In genomic region chr11:115226556-115226955, GRCh38 we compare ENCODE assay signal across 9 cellular contexts.
DNase-seq lines count a peak whose midpoint lies in the region; ATAC-seq and TF ChIP-seq lines count a peak whose summit lies in the region.
"Had no signal": no experiment of that assay in that cellular context is flagged by ENCODE, and none has a peak within 500 bp of the region (broad histone marks: within the 10 kb centered on the region; RNA-seq: fewer than 3 reads in every experiment).

No MANE protein-coding gene starts in this region.

- H3K4me1 ChIP-seq in GM23248 (ENCODE audit: insufficient read depth) (peaks cover 27% of the 10 kb centered on the region), foreskin keratinocyte (peaks cover 16% of the 10 kb centered on the region), psoas muscle (peaks cover 8% of the 10 kb centered on the region)

- H3K4me3 ChIP-seq in GM23248 (no peak overlapping the region), psoas muscle (no peak overlapping the region)

- H3K9ac ChIP-seq in GM23248, result no peak overlapping the region

- no peak overlapping the region for H3K27ac ChIP-seq in GM23248
- H3K27ac ChIP-seq in foreskin keratinocyte, result no peak overlapping the region
- no peak overlapping the region for H3K27ac ChIP-seq in psoas muscle

- H4K20me1 ChIP-seq in GM23248 (ENCODE audit: insufficient read depth), result no peaks in the 10 kb centered on the region

- H3K27me3 ChIP-seq in GM23248 (replicated peaks; ENCODE audit: insufficient read depth) (no peaks in the 10 kb centered on the region), foreskin keratinocyte (no peaks in the 10 kb centered on the region), psoas muscle (ENCODE audit: insufficient read depth in 3 of 3, low read length in 2 of 3) (no peaks in the 10 kb centered on the region)

- intact Hi-C loops in psoas muscle (cut with DNase I), result loop anchor here in 1 of 2 donors (10.0 kb wide), 1 partner anchor 122 kb away; no protein-coding TSS in a partner anchor

- TF ChIP-seq CTCF in foreskin keratinocyte (conservative IDR thresholded peaks at IDR 0.05) (no peak), psoas muscle (IDR thresholded peaks at IDR 0.05) (no peak)

- peaks cover 17% of the 10 kb centered on the region for H3F3A ChIP-seq in GM23248 (ENCODE audit: insufficient read depth)

- no peaks in the 10 kb centered on the region for H3K9me2 ChIP-seq in GM23248 (ENCODE audit: insufficient read depth)

- peak; percentile 52 for ATAC-seq in foreskin keratinocyte
- ATAC-seq in psoas muscle, result peak in 3 of 4 donors; percentile 39 to 50 (median 44)
- ATAC-seq in GM21576 (IDR thresholded peaks at IDR 0.05; ENCODE audit: unreplicated experiment), result no peak
- ATAC-seq: stimulated activated naive CD8-positive, alpha-beta T cell treated with anti-CD3 and anti-CD28 coated beads, Interleukin-15, amount 100 ng/mL, for 72 hours had no signal

- no peaks in the 10 kb centered on the region for H3K79me2 ChIP-seq in GM23248 (ENCODE audit: insufficient read depth)

- H2AFZ ChIP-seq in GM23248, result no peak overlapping the region

- peak overlapping the region; percentile 22 for H3K4me2 ChIP-seq in GM23248 (ENCODE audit: unreplicated experiment)

- no peaks in the 10 kb centered on the region for H3K9me3 ChIP-seq in GM23248 (ENCODE audit: low read depth)
- H3K9me3 ChIP-seq in psoas muscle, result no peaks in the 10 kb centered on the region

- DNase-seq in GM23248, result peak; percentile 68
- peak; percentile 40 to 70 for DNase-seq in SW 1271 (lab: John Stamatoyannopoulos, UW)
- DNase-seq in foreskin keratinocyte, result peak; percentile 54 to 86
- DNase-seq in psoas muscle, result no peak
- no peak for DNase-seq in stimulated activated CD4-positive, alpha-beta T cell treated with anti-CD3 and anti-CD28 coated beads, Interleukin-2, amount 100 ng/mL, for 24 hours
- no peak for DNase-seq in GDM1 (lab: John Stamatoyannopoulos, UW)
- no peak for DNase-seq in GM19238 (ENCODE audit: insufficient read length, low spot score)
- DNase-seq: stimulated activated naive CD8-positive, alpha-beta T cell treated with anti-CD3 and anti-CD28 coated beads, Interleukin-15, amount 100 ng/mL, for 72 hours had no signal

- in situ Hi-C loops in GM23248 (cut with MboI), result no loop called here

- 5 to 10% methylated on average over 2 of the region's 2 CpGs for WGBS in GM23248 (ENCODE audit: low coverage in 1 of 2, low lambda C conversion rate in 2 of 2, missing lambda C conversion rate in 2 of 2), 2 experiments
- WGBS in psoas muscle, 3 donors, result 40 to 45% (median 42%) methylated on average over 2 of the region's 2 CpGs

- H3K36me3 ChIP-seq in GM23248 (ENCODE audit: low read depth) (no peaks in the 10 kb centered on the region), psoas muscle (ENCODE audit: insufficient read depth in 1 of 2, low read depth in 1 of 2) (no peaks in the 10 kb centered on the region)

Comparison
In these comparisons a context has a peak if more than half of its experiments do, and no peak if none do; other contexts are left out.
1. DNase-seq: peak in GM23248 (single experiment), SW 1271 (2 of 2) and foreskin keratinocyte (2 of 2); none in psoas muscle (0 of 2), stimulated activated CD4-positive, alpha-beta T cell treated with anti-CD3 and anti-CD28 coated beads, Interleukin-2, amount 100 ng/mL, for 24 hours (0 of 2), GDM1 (single experiment) and GM19238 (single experiment).